In the genomic region with DNA sequence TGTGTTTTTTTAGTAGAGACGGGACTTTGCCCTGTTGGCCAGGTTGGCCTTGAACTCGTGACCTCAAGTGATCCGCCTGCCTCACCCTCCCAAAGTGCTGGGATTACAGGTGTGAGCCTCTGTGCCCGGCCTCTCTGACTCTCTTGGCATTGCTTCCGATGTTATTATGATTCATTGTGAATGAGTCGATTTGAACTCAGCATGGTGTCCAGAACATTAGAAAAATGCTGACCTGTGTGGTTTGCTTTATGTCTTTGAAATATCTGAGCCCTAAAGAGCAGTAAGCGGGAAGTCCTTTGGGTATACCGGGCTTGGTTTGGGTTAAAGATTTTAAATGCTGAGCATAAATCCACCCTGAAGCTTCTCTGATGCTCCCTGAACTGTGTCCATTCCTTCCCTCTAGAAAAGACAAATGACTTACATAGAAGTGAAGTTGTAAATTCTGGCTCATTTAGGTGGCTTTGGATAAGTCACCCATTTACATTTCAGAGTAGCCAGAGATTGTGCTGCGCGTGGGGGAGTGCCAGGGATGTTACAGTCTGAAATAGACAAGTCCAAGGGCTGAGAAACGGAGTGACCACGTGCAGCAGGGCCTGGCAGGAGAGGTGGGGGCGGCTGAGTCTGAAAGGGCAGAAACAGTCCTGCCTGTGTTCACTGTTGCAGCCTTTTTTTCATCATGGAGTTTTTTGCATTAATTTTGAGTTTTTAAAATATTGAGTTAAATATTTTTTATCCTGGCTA, we compare ENCODE assay signal across 16 cellular contexts. TPM values are rescaled to one million over a fixed set of nuclear protein-coding genes. Genes with fewer than 3 reads are reported as not detected.
DNase-seq lines count a peak whose midpoint lies in the region; ATAC-seq, FAIRE-seq and TF ChIP-seq lines count a peak whose summit lies in the region.
"Had no signal": no experiment of that assay in that cellular context is flagged by ENCODE, and none has a peak within 500 bp of the region (broad histone marks: within the 10 kb centered on the region; RNA-seq: fewer than 3 reads in every experiment).

No MANE protein-coding gene starts in this region.

- no peaks in the 10 kb centered on the region for H3K79me2 ChIP-seq in HCT116 (ENCODE audit: insufficient read depth, low read length)

- H3K27me3 ChIP-seq in HCT116 (ENCODE audit: insufficient read depth, low read length) = no peaks in the 10 kb centered on the region
- H3K27me3 ChIP-seq in liver (ENCODE audit: control insufficient read depth in 4 of 4, insufficient read depth in 4 of 4, low read length in 3 of 4) = no peaks in the 10 kb centered on the region
- H3K27me3 ChIP-seq: adrenal gland had no signal

- H3K9ac ChIP-seq in HCT116 (ENCODE audit: low read length) (no peak overlapping the region), liver (ENCODE audit: low read depth in 1 of 2, low read length in 2 of 2) (no peak overlapping the region)

- no peak for TF ChIP-seq RAD21 in HCT116 (IDR thresholded peaks at IDR 0.05; ENCODE audit: low read depth)
- TF ChIP-seq RAD21 in liver (IDR thresholded peaks at IDR 0.05) = no peak

- H3K4me3 ChIP-seq in HCT116 (replicated peaks in 1 of 2; ENCODE audit: low read depth in 1 of 2, low read length in 2 of 2) = no peak overlapping the region
- H3K4me3 ChIP-seq in liver (ENCODE audit: low read depth in 1 of 3, low read length in 3 of 3) = no peak overlapping the region
- H3K4me3 ChIP-seq: adrenal gland, HAP-1 had no signal

- H3K9me3 ChIP-seq in HCT116 (ENCODE audit: control insufficient read depth in 1 of 2, insufficient read depth in 1 of 2, low read depth in 1 of 2, low read length in 2 of 2) (no peaks in the 10 kb centered on the region), liver (ENCODE audit: control insufficient read depth in 4 of 4, low read length in 3 of 4) (no peaks in the 10 kb centered on the region)
- H3K9me3 ChIP-seq: adrenal gland, HAP-1 had no signal

- H3K9me2 ChIP-seq in HCT116 (ENCODE audit: insufficient read depth) = no peaks in the 10 kb centered on the region

- no peaks in the 10 kb centered on the region for H4K20me1 ChIP-seq in HCT116 (ENCODE audit: insufficient read depth)

- no peak overlapping the region for H3K27ac ChIP-seq in HCT116 (ENCODE audit: low read depth, low read length)
- H3K27ac ChIP-seq in liver (ENCODE audit: low read depth in 1 of 2, low read length in 2 of 2) = peak overlapping the region in 1 of 2 donors; percentile 15
- H3K27ac ChIP-seq: adrenal gland had no signal

- H3K4me1 ChIP-seq in HCT116 (ENCODE audit: control insufficient read depth in 1 of 2, insufficient read depth in 2 of 2, low read length in 2 of 2) (peaks cover 0 to 5% of the 10 kb centered on the region in 2 experiments; a peak in 2 of 4 replicates), liver (ENCODE audit: control insufficient read depth in 4 of 4, insufficient read depth in 4 of 4, low read length in 3 of 4) (peaks cover 3 to 11% (median 5%) of the 10 kb centered on the region in 4 donors)
- H3K4me1 ChIP-seq: adrenal gland, HAP-1 had no signal

- TF ChIP-seq CTCF in HCT116 (IDR thresholded peaks at IDR 0.05 in 2 of 3, conservative IDR thresholded peaks at IDR 0.05 in 1 of 3; ENCODE audit: borderline replicate concordance in 1 of 3, insufficient read depth in 1 of 3, low read depth in 2 of 3, low read length in 2 of 3) (no peak), liver (IDR thresholded peaks at IDR 0.05; ENCODE audit: low read depth, low read length, missing input control) (no peak)

- WGBS in liver = 56% methylated on average over 13 of the region's 13 CpGs

- CTCF ChIA-PET in HCT116 (lab: Charles Lee) = no interaction called here

- RAD21 ChIA-PET in HCT116 (lab: Charles Lee; ENCODE audit: low non-redundant PET in 1 of 2, low total read pairs in 2 of 2, uncharacterized antibody in 2 of 2, unreplicated experiment in 2 of 2) = no interaction called here

- intact Hi-C loops in HCT116 (cut with micrococcal nuclease) = loop anchor here (5.0 kb wide), 2 partner anchors 38 to 1228 kb away; a partner anchor contains a TSS

- H3K36me3 ChIP-seq in HCT116 (ENCODE audit: control insufficient read depth in 1 of 2, insufficient read depth in 2 of 2, low read length in 2 of 2) (no peaks in the 10 kb centered on the region), liver (ENCODE audit: control insufficient read depth in 4 of 4, insufficient read depth in 3 of 4, low read depth in 1 of 4, low read length in 3 of 4) (no peaks in the 10 kb centered on the region)
- H3K36me3 ChIP-seq: adrenal gland, HAP-1 had no signal

- no peak for FAIRE-seq in GM12892 (lab: Jason Lieb, UNC)

- H3K4me2 ChIP-seq in HCT116 (ENCODE audit: low read length) = no peak overlapping the region

- no peak overlapping the region for H2AFZ ChIP-seq in HCT116 (ENCODE audit: low read depth, low read length, poor library complexity, severe bottlenecking)

- peak; percentile 39; the same call in 1 of the 2 replicates for ATAC-seq in HCT116

- in situ Hi-C loops in ACHN (cut with HindIII; ENCODE audit: low pct_ligation_motif_present, low pct_unique_long_range_greater_than_20kb, low sequenced_read_pairs) = no loop called here

- DNase-seq in ACHN (peak; percentile 56), HCT116 (ENCODE audit: low read depth, low spot score) (no peak), brain pericyte (ENCODE audit: low read depth, low spot score) (peak; percentile 36), NCI-H446 (lab: John Stamatoyannopoulos, UW) (no peak), NCI-H2081 treated with DMSO at 0.1 percent for 48 hours (lab: John Stamatoyannopoulos, UW) (no peak), GM12892 (ENCODE audit: insufficient read length) (no peak), SIG-M5 treated with dmso at 0.1 percent for 504 hours (lab: John Stamatoyannopoulos, UW; ENCODE audit: unreplicated experiment) (no peak)
- DNase-seq: activated T-cell treated with anti-CD3 and anti-CD28 coated beads for 4 hours; adrenal gland; NCI-H1417; NCI-H510A treated with DMSO at 0.1 percent for 48 hours; nucleus accumbens; stimulated activated CD4-positive, alpha-beta T cell treated with anti-CD3 and anti-CD28 coated beads, Interleukin-12 subunit alpha, Interleukin-12 subunit beta, amount 100 ng/mL, for 4 hours; T-cell had no signal

- BruUV-seq in HCT116 (replicated peaks; lab: Mats Ljungman, UMichigan) = no TSS peak

- POLR2A ChIA-PET in HCT116 (lab: Charles Lee) = no interaction called here

- TF ChIP-seq POLR2A in HCT116 (IDR thresholded peaks at IDR 0.05; ENCODE audit: borderline replicate concordance, extremely low read depth, insufficient read depth, insufficient read length) = no peak
- TF ChIP-seq POLR2A in GM12892 (IDR thresholded peaks at IDR 0.05; ENCODE audit: low read depth, low read length) = no peak

TF ChIP-seq in HCT116, 20 proteins besides CTCF, POLR2A, EP300 and RAD21 (continues in another document):
- TF ChIP-seq SIN3A (IDR thresholded peaks at IDR 0.05; ENCODE audit: low read depth) (no peak), CBX3 (IDR thresholded peaks at IDR 0.05; ENCODE audit: low read depth) (no peak), ZFX (IDR thresholded peaks at IDR 0.05) (no peak), POLR2AphosphoS5 (IDR thresholded peaks at IDR 0.05; ENCODE audit: low read depth, low read length) (no peak), CEBPB (IDR thresholded peaks at IDR 0.05; ENCODE audit: low read depth) (no peak), JUND (IDR thresholded peaks at IDR 0.05) (no peak), SRF (IDR thresholded peaks at IDR 0.05; ENCODE audit: low read depth) (no peak), ELF1 (IDR thresholded peaks at IDR 0.05; ENCODE audit: borderline replicate concordance, low read depth) (no peak), ZNF274 (IDR thresholded peaks at IDR 0.05; ENCODE audit: low read depth, low read length) (no peak), EZH2phosphoT487 (IDR thresholded peaks at IDR 0.05; ENCODE audit: borderline replicate concordance) (no peak), FOSL1 (IDR thresholded peaks at IDR 0.05; ENCODE audit: low read depth) (no peak)
- TF ChIP-seq, protein P1, sequence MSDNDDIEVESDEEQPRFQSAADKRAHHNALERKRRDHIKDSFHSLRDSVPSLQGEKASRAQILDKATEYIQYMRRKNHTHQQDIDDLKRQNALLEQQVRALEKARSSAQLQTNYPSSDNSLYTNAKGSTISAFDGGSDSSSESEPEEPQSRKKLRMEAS (IDR thresholded peaks at IDR 0.05) = no peak

TF ChIP-seq in liver, 16 proteins besides CTCF, POLR2A, EP300 and RAD21:
- TF ChIP-seq RXRA (IDR thresholded peaks at IDR 0.05) (peak; percentile 26 to 33), TAF1 (conservative IDR thresholded peaks at IDR 0.05) (no peak), JUND (IDR thresholded peaks at IDR 0.05) (no peak), HNF4A (conservative IDR thresholded peaks at IDR 0.05) (peak; percentile 35 to 57)
- TF ChIP-seq, protein P1 (IDR thresholded peaks at IDR 0.05) = no peak

RNA-seq across cellular contexts. Expression of a gene that starts 39.6 kb away (rescaled TPM):
- total RNA-seq in HCT116 (2021; ENCODE audit: unreplicated experiment) (20.6 TPM), liver (10 to 100 TPM; 20.2 to 25.3 TPM)
- polyA plus RNA-seq in HCT116 (2012) = 13.6 and 14.7 TPM in 2 replicates
- 1 to 10 TPM; 7.3 to 9.6 TPM for polyA plus RNA-seq in liver
- polyA plus RNA-seq in GM12892 (2012; ENCODE audit: missing spikeins) = 84.2 TPM

Comparison
In these comparisons a context has a peak if more than half of its experiments do, and no peak if none do; other contexts are left out.
1. DNase-seq: peak in ACHN (single experiment) and brain pericyte (single experiment); none in HCT116 (single experiment), NCI-H446 (0 of 2), NCI-H2081 treated with DMSO at 0.1 percent for 48 hours (single experiment), GM12892 (single experiment) and SIG-M5 treated with dmso at 0.1 percent for 504 hours (single experiment).